Comparison of ENCODE assay signal across 1 cellular context in the genomic region with DNA sequence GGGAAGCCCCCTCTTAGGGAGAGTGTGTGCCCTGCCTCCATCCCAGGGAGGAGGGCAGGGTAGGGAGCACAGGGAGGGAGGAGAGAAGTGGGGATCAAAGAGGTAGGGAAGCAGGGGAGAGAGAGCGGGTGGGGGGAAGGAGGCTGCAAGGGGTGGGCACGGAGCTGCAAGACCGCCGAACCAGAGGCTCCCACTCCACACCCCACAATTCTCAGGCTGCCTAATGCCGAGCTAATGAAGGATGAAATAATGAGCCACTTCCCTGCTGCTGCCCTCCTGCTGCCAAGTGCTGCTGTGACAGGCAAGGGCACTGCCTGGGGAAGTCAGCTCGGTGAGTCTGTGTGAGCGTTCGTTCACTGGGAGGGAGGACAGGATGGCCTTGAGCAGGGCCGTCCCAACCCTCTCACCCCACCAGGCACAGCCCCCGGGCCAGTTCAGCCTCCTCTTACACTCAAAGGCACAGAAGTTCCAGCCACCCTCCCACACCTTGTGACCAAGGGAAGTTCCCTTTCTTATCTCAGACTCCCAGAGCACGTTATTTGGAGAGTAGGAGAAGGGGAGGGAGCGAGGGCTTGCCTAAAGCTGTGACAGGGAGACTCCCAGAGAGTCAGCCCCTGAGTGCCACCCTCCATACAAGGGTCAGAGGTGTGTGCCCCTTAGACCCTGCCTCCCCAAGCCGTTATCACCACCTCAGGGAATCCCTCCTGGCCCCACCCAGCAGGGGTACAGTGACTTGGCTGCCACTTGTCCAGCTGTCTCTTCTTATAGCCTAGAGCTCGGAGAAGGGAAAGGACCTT.
TF ChIP-seq lines count a peak whose summit lies in the region.

No MANE protein-coding gene starts in this region.

TF ChIP-seq in H1, 55 proteins besides CTCF, POLR2A, EP300 and RAD21:
- TF ChIP-seq RBBP5 (IDR thresholded peaks at IDR 0.05; ENCODE audit: borderline replicate concordance, low read depth, low read length) (0 out of 2 replicates have a peak, but pooled peaks have one; percentile 30), SUZ12 (IDR thresholded peaks at IDR 0.05; ENCODE audit: low read length) (peak; percentile 34; the same call in 1 of the 2 replicates), HDAC6 (IDR thresholded peaks at IDR 0.05; ENCODE audit: low read depth, low read length) (no peak), ASH2L (IDR thresholded peaks at IDR 0.05; ENCODE audit: low read length) (peak; percentile 27), GABPA (IDR thresholded peaks at IDR 0.05; ENCODE audit: borderline replicate concordance, insufficient read depth, low read length) (peak; percentile 14; the same call in 1 of the 2 replicates)
